In genomic region chr10:96747734-96748550, GRCh38 we compare ENCODE assay signal across 9 cellular contexts. TPM values are rescaled to one million over a fixed set of nuclear protein-coding genes. Genes with fewer than 3 reads are reported as not detected.
A peak's percentile ranks its signal among the peaks of the same experiment; 100 is the strongest.
DNase-seq lines count a peak whose midpoint lies in the region; ATAC-seq and TF ChIP-seq lines count a peak whose summit lies in the region.
"Had no signal": no experiment of that assay in that cellular context is flagged by ENCODE, and none has a peak within 500 bp of the region (broad histone marks: within the 10 kb centered on the region; RNA-seq: fewer than 3 reads in every experiment).

No MANE protein-coding gene starts in this region.

- H4K91ac ChIP-seq in trophoblast cell (ENCODE audit: low read depth, low read length) = no peak overlapping the region

- H3K4me3 ChIP-seq in OCI-LY7 (ENCODE audit: low read depth, low read length, poor library complexity, severe bottlenecking) = peak overlapping the region; percentile 20
- no peak overlapping the region for H3K4me3 ChIP-seq in trophoblast cell (ENCODE audit: low read depth, low read length)
- H3K4me3 ChIP-seq: thoracic aorta had no signal

- intact Hi-C loops in OCI-LY7 (cut with micrococcal nuclease; ENCODE audit: unreplicated experiment) = loop anchor here (10.0 kb wide), 1 partner anchor 233 kb away; the partner anchor contains the start of gene TLL2

- peak overlapping the region; percentile 44 to 69 for H3K27ac Mint-ChIP-seq in natural killer cell treated with Interleukin-12 subunit alpha and Interleukin-12 subunit beta and Interleukin-15 and Interleukin-18, amount 100 ng/mL, for 72 hours

- POLR2A ChIA-PET in OCI-LY7 (lab: Charles Lee) = interaction anchor here (0.6 to 2.4 kb wide), 18 partner anchors 9 to 546 kb away, joined by 3 to 14 read pairs (median 4); partner anchors contain the start of gene PIK3AP1

- H3K36me3 Mint-ChIP-seq in natural killer cell treated with Interleukin-12 subunit alpha and Interleukin-12 subunit beta and Interleukin-15 and Interleukin-18, amount 100 ng/mL, for 72 hours = no peaks in the 10 kb centered on the region

- no peak overlapping the region for H3K4ac ChIP-seq in trophoblast cell (ENCODE audit: low read depth, low read length)

- peak overlapping the region; percentile 61 for H3K4me3 Mint-ChIP-seq in natural killer cell treated with Interleukin-12 subunit alpha and Interleukin-12 subunit beta and Interleukin-15 and Interleukin-18, amount 100 ng/mL, for 72 hours

- H3K27ac ChIP-seq in OCI-LY7 (ENCODE audit: low read depth, low read length, poor library complexity, severe bottlenecking) (peak overlapping the region; percentile 86), trophoblast cell (ENCODE audit: low read depth, low read length) (no peak overlapping the region)
- H3K27ac ChIP-seq: thoracic aorta had no signal

- H2AFZ ChIP-seq in OCI-LY7 (ENCODE audit: low read length) (peak overlapping the region; percentile 93), trophoblast cell (ENCODE audit: insufficient read depth, low read length, poor library complexity) (no peak overlapping the region)

- H3K4me1 ChIP-seq in OCI-LY7 (ENCODE audit: insufficient read depth, low read length, poor library complexity, severe bottlenecking) (peaks cover 46% of the 10 kb centered on the region), trophoblast cell (ENCODE audit: control insufficient read depth in 1 of 2, insufficient read depth in 2 of 2, low read length in 2 of 2) (no peaks in the 10 kb centered on the region)

- no peaks in the 10 kb centered on the region for H3K9me3 ChIP-seq in OCI-LY7 (ENCODE audit: low read length)
- no peaks in the 10 kb centered on the region for H3K9me3 ChIP-seq in trophoblast cell (ENCODE audit: insufficient read depth, low read depth, low read length)
- H3K9me3 ChIP-seq: thoracic aorta had no signal

- DNase-seq in OCI-LY7 (ENCODE audit: low spot score) (peak; percentile 63), NK-92 (lab: John Stamatoyannopoulos, UW; ENCODE audit: unreplicated experiment) (no peak), NCI-H2107 (lab: John Stamatoyannopoulos, UW) (no peak), hepatic stellate cell (ENCODE audit: low spot score) (no peak), trophoblast cell (no peak)
- DNase-seq in natural killer cell treated with Interleukin-12 subunit alpha and Interleukin-12 subunit beta and Interleukin-15 and Interleukin-18, amount 100 ng/mL, for 72 hours (ENCODE audit: low spot score) = no peak

- BruUV-seq in OCI-LY7 (replicated peaks; lab: Mats Ljungman, UMichigan) = TSS peak; percentile 73

- no peak overlapping the region for H2AK5ac ChIP-seq in trophoblast cell (ENCODE audit: low read length)

- no peak overlapping the region for H3K14ac ChIP-seq in trophoblast cell (ENCODE audit: low read length)

- ATAC-seq in GM19043 (IDR thresholded peaks at IDR 0.05; ENCODE audit: low read depth, unreplicated experiment) (peak; percentile 82), HG02970 (IDR thresholded peaks at IDR 0.05; ENCODE audit: low FRiP score, unreplicated experiment) (peak; percentile 74)
- peak; percentile 70 to 73 for ATAC-seq in natural killer cell treated with Interleukin-12 subunit alpha and Interleukin-12 subunit beta and Interleukin-15 and Interleukin-18, amount 100 ng/mL, for 72 hours

- H3K4me2 ChIP-seq in OCI-LY7 (ENCODE audit: low read length) (peak overlapping the region; percentile 59), trophoblast cell (ENCODE audit: low read length) (no peak overlapping the region)

- H3K18ac ChIP-seq in trophoblast cell (ENCODE audit: low read length) = no peak overlapping the region

- peaks cover 15 to 23% of the 10 kb centered on the region in 2 donors for H3K4me1 Mint-ChIP-seq in natural killer cell treated with Interleukin-12 subunit alpha and Interleukin-12 subunit beta and Interleukin-15 and Interleukin-18, amount 100 ng/mL, for 72 hours (ENCODE audit: low read depth in 2 of 2)

- no peak overlapping the region for H3K23ac ChIP-seq in trophoblast cell (ENCODE audit: low read length)

- no CpG with 5 or more reads among the region's 7 CpGs for WGBS in trophoblast cell (ENCODE audit: extremely low coverage, insufficient coverage, insufficient read length)

- H3K79me2 ChIP-seq in OCI-LY7 (ENCODE audit: insufficient read depth, low read depth, low read length) = no peaks in the 10 kb centered on the region
- H3K79me2 ChIP-seq in trophoblast cell (ENCODE audit: control insufficient read depth, insufficient read depth, low read length, poor library complexity) = no peaks in the 10 kb centered on the region

- H3K36me3 ChIP-seq in OCI-LY7 (ENCODE audit: insufficient read depth, low read length) (no peaks in the 10 kb centered on the region), trophoblast cell (ENCODE audit: control insufficient read depth in 1 of 2, insufficient read depth in 2 of 2, low read length in 2 of 2) (no peaks in the 10 kb centered on the region)
- H3K36me3 ChIP-seq: thoracic aorta had no signal

- no peak overlapping the region for H4K8ac ChIP-seq in trophoblast cell (ENCODE audit: low read depth, low read length)

- H3K27me3 Mint-ChIP-seq in natural killer cell treated with Interleukin-12 subunit alpha and Interleukin-12 subunit beta and Interleukin-15 and Interleukin-18, amount 100 ng/mL, for 72 hours = no peaks in the 10 kb centered on the region

- H2BK12ac ChIP-seq in trophoblast cell (ENCODE audit: low read length) = no peak overlapping the region

- H3K27me3 ChIP-seq in trophoblast cell (ENCODE audit: insufficient read depth, low read length) = no peaks in the 10 kb centered on the region

- H3K79me1 ChIP-seq in trophoblast cell (ENCODE audit: low read length) = no peaks in the 10 kb centered on the region

- H3K9me3 Mint-ChIP-seq in natural killer cell treated with Interleukin-12 subunit alpha and Interleukin-12 subunit beta and Interleukin-15 and Interleukin-18, amount 100 ng/mL, for 72 hours = no peaks in the 10 kb centered on the region

- no peak overlapping the region for H2BK5ac ChIP-seq in trophoblast cell (ENCODE audit: low read depth, low read length, poor library complexity)

- no peak overlapping the region for H4K12ac ChIP-seq in trophoblast cell (ENCODE audit: low read depth, low read length)

- no peak for TF ChIP-seq CTCF in OCI-LY7 (conservative IDR thresholded peaks at IDR 0.05; ENCODE audit: low read length)

- CTCF ChIA-PET in OCI-LY7 (lab: Charles Lee; ENCODE audit: unreplicated experiment) = no interaction called here

- no peak overlapping the region for H3K9ac ChIP-seq in trophoblast cell (ENCODE audit: low read length)

- H4K20me1 ChIP-seq in OCI-LY7 (ENCODE audit: insufficient read depth, low read length) = no peaks in the 10 kb centered on the region

- no peaks in the 10 kb centered on the region for H3K9me2 ChIP-seq in OCI-LY7 (ENCODE audit: insufficient read depth, low read length)

- no peak overlapping the region for H2BK120ac ChIP-seq in trophoblast cell (ENCODE audit: insufficient read depth, low read length, poor library complexity)

RNA-seq across cellular contexts. Expression of gene PIK3AP1, which starts 27.6 kb away (rescaled TPM):
- total RNA-seq in OCI-LY7 (2014; rRNA removed; shearing (Covaris generic)) = 132 and 152 TPM in 2 replicates
- total RNA-seq in OCI-LY7 (2022) = 111 and 140 TPM in 2 replicates
- total RNA-seq in natural killer cell treated with Interleukin-12 subunit alpha and Interleukin-12 subunit beta and Interleukin-15 and Interleukin-18, amount 100 ng/mL, for 72 hours = 100 to 1,000 TPM; 147 to 383 TPM
- polyA plus RNA-seq in trophoblast cell (2013) = 0.75 and 1.3 TPM in 2 replicates
